Comparison of ENCODE assay signal across 30 cellular contexts in genomic region chr17:74153456-74153810, GRCh38.
"Had no signal": no experiment of that assay in that cellular context is flagged by ENCODE, and none has a peak within 500 bp of the region (broad histone marks: within the 10 kb centered on the region; RNA-seq: fewer than 3 reads in every experiment).

No MANE protein-coding gene starts in this region.

- H3K27ac Mint-ChIP-seq: memory B cell; mesothelial cell of epicardium; naive B cell; natural killer cell treated with Interleukin-12 subunit alpha and Interleukin-12 subunit beta and Interleukin-15 and Interleukin-18, amount 100 ng/mL, for 72 hours; stimulated activated effector memory CD8-positive, alpha-beta T cell treated with anti-CD3 and anti-CD28 coated beads, Interleukin-12 subunit alpha, Interleukin-12 subunit beta, amount 100 ng/mL, for 72 hours had no signal

- H3K4me1 ChIP-seq: parathyroid adenoma, prostate gland, right atrium auricular region, stomach, thyroid gland had no signal

- H3K9ac ChIP-seq: parathyroid adenoma had no signal

- H3K4me1 Mint-ChIP-seq: memory B cell; naive B cell; neural crest cell; stimulated activated effector memory CD8-positive, alpha-beta T cell treated with anti-CD3 and anti-CD28 coated beads, Interleukin-12 subunit alpha, Interleukin-12 subunit beta, amount 100 ng/mL, for 72 hours had no signal

- H3K9me3 ChIP-seq: esophagus squamous epithelium, mucosa of descending colon, prostate gland, stomach, thyroid gland, vagina had no signal

- H3K36me3 Mint-ChIP-seq: memory B cell; mesothelial cell of epicardium; natural killer cell treated with Interleukin-12 subunit alpha and Interleukin-12 subunit beta and Interleukin-15 and Interleukin-18, amount 100 ng/mL, for 72 hours; stimulated activated effector memory CD8-positive, alpha-beta T cell treated with anti-CD3 and anti-CD28 coated beads, Interleukin-12 subunit alpha, Interleukin-12 subunit beta, amount 100 ng/mL, for 72 hours had no signal

- H3K9me3 Mint-ChIP-seq: memory B cell; mesothelial cell of epicardium; natural killer cell treated with Interleukin-12 subunit alpha and Interleukin-12 subunit beta and Interleukin-15 and Interleukin-18, amount 100 ng/mL, for 72 hours; neural crest cell; stimulated activated effector memory CD8-positive, alpha-beta T cell treated with anti-CD3 and anti-CD28 coated beads, Interleukin-12 subunit alpha, Interleukin-12 subunit beta, amount 100 ng/mL, for 72 hours had no signal

- FAIRE-seq: colon, endothelial cell of umbilical vein, keratinocyte had no signal

- DNase-seq: dorsolateral prefrontal cortex; effector memory CD4-positive, alpha-beta T cell; esophagus squamous epithelium; foreskin melanocyte; glutamatergic neuron; hypothalamus; mucosa of descending colon; naive B cell; stimulated activated CD4-positive, alpha-beta T cell treated with anti-CD3 and anti-CD28 coated beads, Interleukin-12 subunit alpha, Interleukin-12 subunit beta, amount 100 ng/mL, for 4 hours; stimulated activated CD4-positive, alpha-beta T cell treated with anti-CD3 and anti-CD28 coated beads, Interleukin-1b, Interleukin-23, amount 100 ng/mL, for 48 hours; stimulated activated CD4-positive, alpha-beta T cell treated with anti-CD3 and anti-CD28 coated beads, Interleukin-4, amount 100 ng/mL, for 24 hours; stimulated activated naive CD4-positive, alpha-beta T cell treated with Interleukin-2 at 50 U/mL for 16 hours; stomach; thyroid gland; trophoblast cell had no signal

- ATAC-seq: mucosa of descending colon; natural killer cell treated with Interleukin-12 subunit alpha and Interleukin-12 subunit beta and Interleukin-15 and Interleukin-18, amount 100 ng/mL, for 72 hours; sciatic nerve; stimulated activated effector memory CD8-positive, alpha-beta T cell treated with anti-CD3 and anti-CD28 coated beads, Interleukin-12 subunit alpha, Interleukin-12 subunit beta, amount 100 ng/mL, for 72 hours had no signal

- H3K4me3 ChIP-seq: dorsolateral prefrontal cortex, esophagus squamous epithelium, lung, mucosa of descending colon, prostate gland, right atrium auricular region, smooth muscle cell, stomach, thyroid gland, vagina had no signal

- H3K36me3 ChIP-seq: esophagus squamous epithelium, prostate gland, right atrium auricular region, stomach, thyroid gland, vagina had no signal

- H3K27me3 ChIP-seq: right atrium auricular region, thyroid gland, vagina had no signal

- H3K4me3 Mint-ChIP-seq: memory B cell; mesothelial cell of epicardium; naive B cell; natural killer cell treated with Interleukin-12 subunit alpha and Interleukin-12 subunit beta and Interleukin-15 and Interleukin-18, amount 100 ng/mL, for 72 hours; neural crest cell; stimulated activated effector memory CD8-positive, alpha-beta T cell treated with anti-CD3 and anti-CD28 coated beads, Interleukin-12 subunit alpha, Interleukin-12 subunit beta, amount 100 ng/mL, for 72 hours had no signal
